35 cellular contexts compared by ENCODE assay signal in genomic region chr21:45010860-45011259, GRCh38.
DNase-seq lines count a peak whose midpoint lies in the region; ATAC-seq, FAIRE-seq and TF ChIP-seq lines count a peak whose summit lies in the region.
"Had no signal": no experiment of that assay in that cellular context is flagged by ENCODE, and none has a peak within 500 bp of the region (broad histone marks: within the 10 kb centered on the region; RNA-seq: fewer than 3 reads in every experiment).

No MANE protein-coding gene starts in this region.

- CTCF ChIA-PET in Caco-2 (lab: Charles Lee) (no interaction called here), WTC11 (lab: Charles Lee) (interaction anchor here (0.7 kb wide), 1 partner anchor 61 kb away, joined by 3 read pairs; no protein-coding TSS in a partner anchor)

- DNase-seq in Caco-2 (no peak), WTC11 (ENCODE audit: low spot score) (peak; percentile 3), kidney (peak; percentile 64), posterior vena cava (ENCODE audit: low spot score) (peak; percentile 68), 8988T (no peak), inferior parietal cortex (ENCODE audit: extremely low spot score) (no peak), ecto neural progenitor cell (ENCODE audit: low spot score) (no peak)
- DNase-seq: ACHN; activated CD4-positive, alpha-beta T cell treated with anti-CD3 and anti-CD28 coated beads for 4 hours; activated naive CD4-positive, alpha-beta T cell treated with anti-CD3 and anti-CD28 coated beads, Interleukin-2, amount 50 U/mL, for 16 hours; activated T-cell treated with anti-CD3 and anti-CD28 coated beads for 4 hours; brain microvascular endothelial cell; CD8-positive, alpha-beta T cell; DMS 273 treated with DMSO at 0.1 percent for 48 hours; effector CD4-positive, alpha-beta T cell; EL; hypothalamus; immature natural killer cell; KBM-7; MG63; midbrain; naive thymus-derived CD4-positive, alpha-beta T cell; NCI-H2081; NCI-H526 treated with DMSO at 0.1 percent for 48 hours; occipital lobe; SHP77 treated with DMSO at 0.1 percent for 48 hours; stimulated activated naive CD8-positive, alpha-beta T cell treated with anti-CD3 and anti-CD28 coated beads, Interleukin-15, Interleukin-2, amounts not matched to agents 100 U/mL and 50 U/mL, for 24 hours had no signal

- no peaks in the 10 kb centered on the region for H3K27me3 Mint-ChIP-seq in Caco-2 (ENCODE audit: insufficient read depth, unreplicated experiment)
- peaks cover 14% of the 10 kb centered on the region for H3K27me3 Mint-ChIP-seq in WTC11 (ENCODE audit: low read depth)

- H3K4me1 ChIP-seq in Caco-2 (peaks cover 61% of the 10 kb centered on the region), kidney (ENCODE audit: control insufficient read depth in 1 of 2, insufficient read depth in 1 of 2, low read depth in 1 of 2, low read length in 2 of 2) (peaks cover 0 to 2% of the 10 kb centered on the region in 2 donors)

- POLR2A ChIA-PET in Caco-2 (lab: Charles Lee), result no interaction called here
- POLR2A ChIA-PET in WTC11 (lab: Charles Lee), result interaction anchor here (1.0 kb wide), 1 partner anchor 44 kb away, joined by 3 read pairs; no protein-coding TSS in a partner anchor

- H3K27ac Mint-ChIP-seq in Caco-2 (ENCODE audit: unreplicated experiment) (peak overlapping the region; percentile 82), WTC11 (no peak overlapping the region)
- H3K27ac Mint-ChIP-seq: activated T-helper 2 cell treated with anti-CD3 and anti-CD28 coated beads, Interferon-gamma antibody, Interleukin-2, Interleukin-4, amounts not matched to agents 10 μg/mL and 5 μg/mL and 100 μg/mL, durations not matched to agents 14 hours and 24 hours and 36 hours; B cell; CD8-positive, alpha-beta T cell; immature natural killer cell; naive thymus-derived CD4-positive, alpha-beta T cell had no signal

- peaks cover 10% of the 10 kb centered on the region for H3K36me3 Mint-ChIP-seq in Caco-2 (ENCODE audit: insufficient read depth, unreplicated experiment)
- no peaks in the 10 kb centered on the region for H3K36me3 Mint-ChIP-seq in WTC11
- H3K36me3 Mint-ChIP-seq: CD8-positive, alpha-beta T cell; immature natural killer cell had no signal

- H3K4me3 Mint-ChIP-seq in Caco-2 (ENCODE audit: unreplicated experiment) (peak overlapping the region; percentile 18), WTC11 (no peak overlapping the region)
- H3K4me3 Mint-ChIP-seq: B cell; CD8-positive, alpha-beta T cell; immature natural killer cell; naive thymus-derived CD4-positive, alpha-beta T cell had no signal

- H3K4me1 Mint-ChIP-seq in Caco-2 (ENCODE audit: low read depth, unreplicated experiment) (peaks cover 34% of the 10 kb centered on the region), WTC11 (peaks cover 19% of the 10 kb centered on the region)
- H3K4me1 Mint-ChIP-seq: B cell; immature natural killer cell; naive thymus-derived CD4-positive, alpha-beta T cell had no signal

- H3K27ac ChIP-seq in kidney (ENCODE audit: low read depth in 2 of 2, low read length in 2 of 2), result no peak overlapping the region
- H3K27ac ChIP-seq: brain microvascular endothelial cell, psoas muscle had no signal

- intact Hi-C loops in Caco-2 (cut with micrococcal nuclease; ENCODE audit: unreplicated experiment), result loop anchor here (5.0 kb wide), 1 partner anchor 59 kb away; no protein-coding TSS in a partner anchor
- intact Hi-C loops in kidney (cut with DNase I), result no loop called here
- intact Hi-C loops in posterior vena cava (cut with DNase I), result no loop called here

- H3K27me3 ChIP-seq in Caco-2 (replicated peaks; ENCODE audit: control insufficient read depth, insufficient read depth, low read length), result no peaks in the 10 kb centered on the region
- H3K27me3 ChIP-seq: brain microvascular endothelial cell, MG63 had no signal

- no peak overlapping the region for H3K9ac ChIP-seq in kidney (ENCODE audit: low read length in 2 of 2)

- H3K9me3 ChIP-seq in Caco-2 (no peaks in the 10 kb centered on the region), kidney (ENCODE audit: control insufficient read depth in 1 of 2, low read length in 2 of 2) (peaks cover 0 to 1% of the 10 kb centered on the region in 2 donors)
- H3K9me3 ChIP-seq: psoas muscle had no signal

- no peak overlapping the region for H3K4me3 ChIP-seq in Caco-2 (ENCODE audit: low read depth, low read length)
- no peak overlapping the region for H3K4me3 ChIP-seq in kidney (ENCODE audit: low read length in 2 of 2)
- H3K4me3 ChIP-seq: GM12878, MG63, PC-9, psoas muscle had no signal

- no peaks in the 10 kb centered on the region for H3K36me3 ChIP-seq in Caco-2 (ENCODE audit: control insufficient read depth, insufficient read depth, low read length)
- no peaks in the 10 kb centered on the region for H3K36me3 ChIP-seq in kidney (ENCODE audit: control insufficient read depth in 1 of 2, insufficient read depth in 2 of 2, low read length in 2 of 2)
- H3K36me3 ChIP-seq: brain microvascular endothelial cell, MG63 had no signal

- ATAC-seq in WTC11, result no peak
- ATAC-seq: CD8-positive, alpha-beta T cell; GM12878; left lobe of liver; naive thymus-derived CD4-positive, alpha-beta T cell; psoas muscle; stimulated activated naive CD8-positive, alpha-beta T cell treated with anti-CD3 and anti-CD28 coated beads, Interleukin-15, Interleukin-2, amounts not matched to agents 100 U/mL and 50 U/mL, for 24 hours had no signal

- H3K9me3 Mint-ChIP-seq in Caco-2 (ENCODE audit: unreplicated experiment), result peaks cover 18% of the 10 kb centered on the region
- H3K9me3 Mint-ChIP-seq in WTC11, result peaks cover 9% of the 10 kb centered on the region
- H3K9me3 Mint-ChIP-seq: activated T-helper 2 cell treated with anti-CD3 and anti-CD28 coated beads, Interferon-gamma antibody, Interleukin-2, Interleukin-4, amounts not matched to agents 10 μg/mL and 5 μg/mL and 100 μg/mL, durations not matched to agents 14 hours and 24 hours and 36 hours; immature natural killer cell had no signal

- no peak for FAIRE-seq in kidney (lab: Jason Lieb, UNC)
- FAIRE-seq: colon, GM12878, urothelium cell line had no signal

- TF ChIP-seq CTCF in Caco-2 (IDR thresholded peaks at IDR 0.05; ENCODE audit: insufficient read depth in 1 of 2, low read depth in 1 of 2, low read length in 1 of 2, severe bottlenecking in 1 of 2, unreplicated experiment in 1 of 2), result no peak
- TF ChIP-seq CTCF in WTC11 (IDR thresholded peaks at IDR 0.05), result no peak
- TF ChIP-seq CTCF in kidney (IDR thresholded peaks at IDR 0.05; ENCODE audit: borderline replicate concordance, extremely low read depth, insufficient read depth), result no peak

- BruUV-seq in Caco-2 (replicated peaks; lab: Mats Ljungman, UMichigan), result no TSS peak

TF ChIP-seq in WTC11, 78 proteins besides CTCF, POLR2A, EP300 and RAD21 (continues in another document):
- TF ChIP-seq ZNF425 (CRISPR knock-in tag; conservative IDR thresholded peaks at IDR 0.05), result no peak
- TF ChIP-seq CBFB (CRISPR knock-in tag; IDR thresholded peaks at IDR 0.05; ENCODE audit: low read depth), result no peak
- TF ChIP-seq ZNF219 (CRISPR knock-in tag; IDR thresholded peaks at IDR 0.05; ENCODE audit: borderline replicate concordance), result no peak
- no peak for TF ChIP-seq MAX (CRISPR knock-in tag; IDR thresholded peaks at IDR 0.05)
- TF ChIP-seq, protein P1, sequence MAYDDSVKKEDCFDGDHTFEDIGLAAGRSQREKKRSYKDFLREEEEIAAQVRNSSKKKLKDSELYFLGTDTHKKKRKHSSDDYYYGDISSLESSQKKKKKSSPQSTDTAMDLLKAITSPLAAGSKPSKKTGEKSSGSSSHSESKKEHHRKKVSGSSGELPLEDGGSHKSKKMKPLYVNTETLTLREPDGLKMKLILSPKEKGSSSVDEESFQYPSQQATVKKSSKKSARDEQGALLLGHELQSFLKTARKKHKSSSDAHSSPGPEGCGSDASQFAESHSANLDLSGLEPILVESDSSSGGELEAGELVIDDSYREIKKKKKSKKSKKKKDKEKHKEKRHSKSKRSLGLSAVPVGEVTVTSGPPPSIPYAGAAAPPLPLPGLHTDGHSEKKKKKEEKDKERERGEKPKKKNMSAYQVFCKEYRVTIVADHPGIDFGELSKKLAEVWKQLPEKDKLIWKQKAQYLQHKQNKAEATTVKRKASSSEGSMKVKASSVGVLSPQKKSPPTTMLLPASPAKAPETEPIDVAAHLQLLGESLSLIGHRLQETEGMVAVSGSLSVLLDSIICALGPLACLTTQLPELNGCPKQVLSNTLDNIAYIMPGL (CRISPR knock-in tag; IDR thresholded peaks at IDR 0.05), result no peak
- no peak for TF ChIP-seq NFATC4 (CRISPR knock-in tag; IDR thresholded peaks at IDR 0.05)
- TF ChIP-seq ELF4 (CRISPR knock-in tag; IDR thresholded peaks at IDR 0.05; ENCODE audit: low read depth), result no peak
- TF ChIP-seq GABPB1 (CRISPR knock-in tag; IDR thresholded peaks at IDR 0.05), result no peak
- no peak for TF ChIP-seq MXD4 (CRISPR knock-in tag; IDR thresholded peaks at IDR 0.05; ENCODE audit: borderline replicate concordance)
- TF ChIP-seq, protein P2, sequence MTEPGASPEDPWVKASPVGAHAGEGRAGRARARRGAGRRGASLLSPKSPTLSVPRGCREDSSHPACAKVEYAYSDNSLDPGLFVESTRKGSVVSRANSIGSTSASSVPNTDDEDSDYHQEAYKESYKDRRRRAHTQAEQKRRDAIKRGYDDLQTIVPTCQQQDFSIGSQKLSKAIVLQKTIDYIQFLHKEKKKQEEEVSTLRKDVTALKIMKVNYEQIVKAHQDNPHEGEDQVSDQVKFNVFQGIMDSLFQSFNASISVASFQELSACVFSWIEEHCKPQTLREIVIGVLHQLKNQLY (CRISPR knock-in tag; IDR thresholded peaks at IDR 0.05), result no peak
- no peak for TF ChIP-seq TP53 (CRISPR knock-in tag; IDR thresholded peaks at IDR 0.05)

Comparison
In these comparisons a context has a peak if more than half of its experiments do, and no peak if none do; other contexts are left out.
1. DNase-seq: peak in WTC11 (single experiment), kidney (single experiment) and posterior vena cava (single experiment); none in Caco-2 (0 of 2), 8988T (single experiment), inferior parietal cortex (single experiment) and ecto neural progenitor cell (single experiment).